9 cellular contexts compared by ENCODE assay signal in the genomic region with DNA sequence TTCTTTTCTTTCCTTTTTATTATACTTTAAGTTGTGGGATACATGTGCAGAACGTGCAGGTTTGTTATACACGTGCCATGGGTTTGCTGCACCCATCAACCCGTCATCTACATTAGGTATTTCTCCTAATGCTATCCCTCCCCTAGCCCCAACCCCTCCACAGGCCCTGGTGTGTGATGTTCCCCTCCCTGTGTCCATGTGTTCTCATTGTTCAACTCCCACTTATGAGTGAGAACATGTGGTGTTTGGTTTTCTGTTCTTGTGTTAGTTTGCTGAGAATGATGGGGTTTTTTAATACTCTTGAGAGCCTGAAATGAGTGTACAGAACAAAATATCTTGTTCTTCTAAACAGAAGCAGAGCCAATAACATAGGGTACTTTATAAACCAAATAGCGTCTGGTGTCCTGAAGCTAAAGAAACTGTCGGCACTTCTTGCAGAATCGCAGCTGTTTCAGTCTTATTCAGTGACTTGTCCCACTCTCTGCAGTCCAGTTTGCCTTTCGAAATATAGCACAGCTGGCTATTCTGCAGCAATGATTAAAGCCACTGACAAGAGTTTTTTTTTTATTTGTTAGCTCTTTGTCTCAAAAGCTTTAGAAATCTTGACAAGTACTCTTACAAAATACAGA. TPM values are rescaled to one million over a fixed set of nuclear protein-coding genes. Genes with fewer than 3 reads are reported as not detected.
A peak's percentile ranks its signal among the peaks of the same experiment; 100 is the strongest.
DNase-seq lines count a peak whose midpoint lies in the region; ATAC-seq and TF ChIP-seq lines count a peak whose summit lies in the region.
"Not testable (repeated sequence)": the region's sequence is repeated elsewhere in the genome, so short reads cannot be mapped to it uniquely, and the experiment has no call there.
"Had no signal": no experiment of that assay in that cellular context is flagged by ENCODE, and none has a peak within 500 bp of the region (broad histone marks: within the 10 kb centered on the region; RNA-seq: fewer than 3 reads in every experiment).

No MANE protein-coding gene starts in this region.

- peak overlapping the region; percentile 7 for H2AFZ ChIP-seq in osteoblast (ENCODE audit: low read length)

- H3K4me3 Mint-ChIP-seq in chondrocyte (ENCODE audit: unreplicated experiment): peak overlapping the region; percentile 50

- peak overlapping the region; percentile 80 for H3K27ac Mint-ChIP-seq in chondrocyte (ENCODE audit: unreplicated experiment)

- POLR2A ChIA-PET in BJ (lab: Charles Lee): interaction anchor here (0.6 kb wide), 1 partner anchor 77 kb away, joined by 3 read pairs; no protein-coding TSS in a partner anchor

- DNase-seq in BJ (ENCODE audit: low read depth); chondrocyte (ENCODE audit: low spot score); left lung; osteoblast (ENCODE audit: insufficient read length, low spot score, missing footprints): not testable (repeated sequence)
- DNase-seq in RPMI7951 (ENCODE audit: low read depth) (peak; percentile 24), foreskin fibroblast (peak; percentile 73 to 82), smooth muscle cell of the brain vasculature (ENCODE audit: low read depth, low spot score) (peak; percentile 10), uterus (peak; percentile 27 to 74)

- H4K20me1 ChIP-seq in osteoblast (ENCODE audit: insufficient read depth, low read length): not testable (repeated sequence)

- H3K27me3 ChIP-seq in BJ (ENCODE audit: control insufficient read depth, insufficient read depth, low read length); left lung; osteoblast (ENCODE audit: insufficient read depth, low read length); uterus: not testable (repeated sequence)

- CTCF ChIA-PET in BJ (lab: Yijun Ruan, JAX): interaction anchor here (1.2 to 1.7 kb wide), 2 partner anchors 51 to 127 kb away, joined by 3 to 12 read pairs; no protein-coding TSS in a partner anchor

- not testable (repeated sequence) for H3K36me3 ChIP-seq in BJ (ENCODE audit: control insufficient read depth, insufficient read depth, low read length); left lung; osteoblast (ENCODE audit: insufficient read depth, low read length); uterus

- H3K4me3 ChIP-seq in BJ (ENCODE audit: low read depth, low read length) (peak overlapping the region; percentile 0; the same call in 1 of the 2 replicates), foreskin fibroblast (ENCODE audit: low read depth in 1 of 2, low read length in 2 of 2) (peak overlapping the region; percentile 1 to 16), osteoblast (ENCODE audit: insufficient read depth, low read length) (peak overlapping the region; percentile 43)
- not testable (repeated sequence) for H3K4me3 ChIP-seq in left lung, uterus

- H3K79me2 ChIP-seq in osteoblast (ENCODE audit: insufficient read depth, low read length): not testable (repeated sequence)

- H3K4me2 ChIP-seq in osteoblast (ENCODE audit: insufficient read depth, low read length): peak overlapping the region; percentile 63

- not testable (repeated sequence) for H3K27me3 Mint-ChIP-seq in chondrocyte (ENCODE audit: low read depth)

- not testable (repeated sequence) for H3K36me3 Mint-ChIP-seq in chondrocyte (ENCODE audit: low read depth)

- peaks cover 41% of the 10 kb centered on the region for H3K4me1 Mint-ChIP-seq in chondrocyte (ENCODE audit: low read depth)

- not testable (repeated sequence) for TF ChIP-seq POLR2A in uterus (IDR thresholded peaks at IDR 0.05)

- H3K9me3 Mint-ChIP-seq in chondrocyte (ENCODE audit: low read depth): not testable (repeated sequence)

- peaks cover 0 to 15% of the 10 kb centered on the region in 2 donors for H3K4me1 ChIP-seq in left lung
- peaks cover 15% of the 10 kb centered on the region for H3K4me1 ChIP-seq in osteoblast (ENCODE audit: insufficient read depth, low read length)
- not testable (repeated sequence) for H3K4me1 ChIP-seq in uterus

- TF ChIP-seq CTCF in BJ (IDR thresholded peaks at IDR 0.05; ENCODE audit: insufficient read depth, low read depth, low read length); chondrocyte (IDR thresholded peaks at IDR 0.05); foreskin fibroblast (IDR thresholded peaks at IDR 0.05; ENCODE audit: low read depth, low read length); left lung (IDR thresholded peaks at IDR 0.05); osteoblast (IDR thresholded peaks at IDR 0.05; ENCODE audit: extremely low read depth, low read depth, low read length); uterus (IDR thresholded peaks at IDR 0.05): not testable (repeated sequence)

- peak; percentile 84 for ATAC-seq in left lung

- H3K9me3 ChIP-seq in left lung; osteoblast (ENCODE audit: low read depth, low read length); uterus: not testable (repeated sequence)

- intact Hi-C loops in left lung (cut with DNase I); uterus (cut with DNase I; ENCODE audit: low total_unique reads): not testable (repeated sequence)

- peak overlapping the region; percentile 45 to 49 for H3K27ac ChIP-seq in left lung
- peak overlapping the region; percentile 73 for H3K27ac ChIP-seq in osteoblast (ENCODE audit: low read depth, low read length)
- peak overlapping the region; percentile 67 to 81 for H3K27ac ChIP-seq in uterus

RNA-seq across cellular contexts. Expression of gene GASK1B, which starts 52.1 kb away (rescaled TPM):
- polyA plus RNA-seq in BJ (2011; rRNA removed): 4.9 and 11.6 TPM in 2 replicates
- 3.8 and 7.4 TPM in 2 replicates for polyA minus RNA-seq in BJ (2011; rRNA and poly(A)+ RNA removed)
- total RNA-seq in RPMI7951 (2014; rRNA removed; shearing (Covaris generic)): 0.98 and 1.2 TPM in 2 replicates
- total RNA-seq in chondrocyte (36.2 to 139 TPM (median 37.6 TPM) in 3 replicates), left lung (10 to 100 TPM; 41.5 to 56.8 TPM), osteoblast (35.4 and 42.0 TPM in 2 replicates), uterus (100 to 1,000 TPM in 1 of 4 donors, 10 to 100 TPM in 3; 54.7 to 135 (median 62.7) TPM)
- total RNA-seq: activated T-helper 1 cell treated with anti-CD3 and anti-CD28 coated beads, Interleukin-12 subunit alpha, Interleukin-12 subunit beta, Interleukin-2, Interleukin-4 antibody, amounts not matched to agents 30 ng/mL and 10 ng/mL and 1 ng/mL, durations not matched to agents 14 hours and 24 hours and 36 hours had no signal

Comparison
In these comparisons a context has a peak if more than half of its experiments do, and no peak if none do; other contexts are left out.
1. RNA of gene GASK1B, which starts 52.1 kb away (total RNA-seq): 54.7 to 135 TPM in uterus, 41.5 to 56.8 TPM in left lung, 35.4 to 42.0 TPM in osteoblast and 36.2 to 139 TPM in chondrocyte; 0.98 to 1.2 TPM in RPMI7951; every median in the first group is over 10 times any median in the second.
2. Peak in every context shown above with its lines, with median percentiles within 50 percentile points of each other: H3K27ac ChIP-seq.